In genomic region chr2:105802587-105802986, GRCh38 we compare ENCODE assay signal across 7 cellular contexts. TPM values are rescaled to one million over a fixed set of nuclear protein-coding genes. Genes with fewer than 3 reads are reported as not detected.
A peak's percentile ranks its signal among the peaks of the same experiment; 100 is the strongest.
DNase-seq lines count a peak whose midpoint lies in the region; ATAC-seq and TF ChIP-seq lines count a peak whose summit lies in the region.

No MANE protein-coding gene starts in this region.

- peaks cover 52% of the 10 kb centered on the region for H3K36me3 Mint-ChIP-seq in activated CD4-positive, alpha-beta memory T cell treated with anti-CD3 and anti-CD28 coated beads, Interleukin-2, amount 10 ng/mL, durations not matched to agents 7 days and 5 days (ENCODE audit: low read depth)

- ATAC-seq in GM19438 (IDR thresholded peaks at IDR 0.05; ENCODE audit: low read depth, unreplicated experiment), result peak; percentile 41
- ATAC-seq in HG03280 (IDR thresholded peaks at IDR 0.05; ENCODE audit: unreplicated experiment), result peak; percentile 43

- H3K18ac ChIP-seq in trophoblast cell (ENCODE audit: low read length), result no peak overlapping the region

- no peaks in the 10 kb centered on the region for H3K9me3 Mint-ChIP-seq in activated CD4-positive, alpha-beta memory T cell treated with anti-CD3 and anti-CD28 coated beads, Interleukin-2, amount 10 ng/mL, durations not matched to agents 7 days and 5 days

- intact Hi-C loops in testis (cut with DNase I; ENCODE audit: low total_unique reads), result no loop called here

- no peaks in the 10 kb centered on the region for H3K9me3 ChIP-seq in trophoblast cell (ENCODE audit: insufficient read depth, low read depth, low read length)
- no peaks in the 10 kb centered on the region for H3K9me3 ChIP-seq in testis

- no peak overlapping the region for H2AK5ac ChIP-seq in trophoblast cell (ENCODE audit: low read length)

- no peak overlapping the region for H4K12ac ChIP-seq in trophoblast cell (ENCODE audit: low read depth, low read length)

- H3K27me3 ChIP-seq in trophoblast cell (ENCODE audit: insufficient read depth, low read length), result no peaks in the 10 kb centered on the region
- no peaks in the 10 kb centered on the region for H3K27me3 ChIP-seq in testis

- H3K27ac ChIP-seq in trophoblast cell (ENCODE audit: low read depth, low read length), result no peak overlapping the region
- no peak overlapping the region for H3K27ac ChIP-seq in testis

- H2BK12ac ChIP-seq in trophoblast cell (ENCODE audit: low read length), result no peak overlapping the region

- peaks cover 91% of the 10 kb centered on the region for H3K4me1 Mint-ChIP-seq in activated CD4-positive, alpha-beta memory T cell treated with anti-CD3 and anti-CD28 coated beads, Interleukin-2, amount 10 ng/mL, durations not matched to agents 7 days and 5 days

- peak overlapping the region; percentile 23 for H3K4me3 Mint-ChIP-seq in activated CD4-positive, alpha-beta memory T cell treated with anti-CD3 and anti-CD28 coated beads, Interleukin-2, amount 10 ng/mL, durations not matched to agents 7 days and 5 days

- no peak overlapping the region for H3K4ac ChIP-seq in trophoblast cell (ENCODE audit: low read depth, low read length)

- no peak for TF ChIP-seq CTCF in testis (IDR thresholded peaks at IDR 0.05)

- no peaks in the 10 kb centered on the region for H3K27me3 Mint-ChIP-seq in activated CD4-positive, alpha-beta memory T cell treated with anti-CD3 and anti-CD28 coated beads, Interleukin-2, amount 10 ng/mL, durations not matched to agents 7 days and 5 days

- H3K79me1 ChIP-seq in trophoblast cell (ENCODE audit: low read length), result no peaks in the 10 kb centered on the region

- H3K4me2 ChIP-seq in trophoblast cell (ENCODE audit: low read length), result no peak overlapping the region

- H4K91ac ChIP-seq in trophoblast cell (ENCODE audit: low read depth, low read length), result no peak overlapping the region

- no peak overlapping the region for H3K9ac ChIP-seq in trophoblast cell (ENCODE audit: low read length)

- H3K4me3 ChIP-seq in trophoblast cell (ENCODE audit: low read depth, low read length) (no peak overlapping the region), testis (no peak overlapping the region)

- TF ChIP-seq POLR2A in testis (IDR thresholded peaks at IDR 0.05), result no peak

- H2BK120ac ChIP-seq in trophoblast cell (ENCODE audit: insufficient read depth, low read length, poor library complexity), result no peak overlapping the region

- POLR2A ChIA-PET in activated CD4-positive, alpha-beta memory T cell treated with anti-CD3 and anti-CD28 coated beads, Interleukin-2, amount 10 ng/mL, durations not matched to agents 7 days and 5 days (lab: Charles Lee), result interaction anchor here (1.1 to 10.7 kb wide), 6 partner anchors 13 to 64 kb away, joined by 3 to 105 read pairs (median 6); no protein-coding TSS in a partner anchor

- peak; percentile 60 for DNase-seq in activated CD4-positive, alpha-beta memory T cell treated with anti-CD3 and anti-CD28 coated beads, Interleukin-2, amount 10 ng/mL, durations not matched to agents 7 days and 5 days
- DNase-seq in trophoblast cell (peak; percentile 8 to 10), NCI-H146 (lab: John Stamatoyannopoulos, UW) (no peak), testis (no peak), medulla oblongata (ENCODE audit: extremely low spot score) (no peak)

- no peak overlapping the region for H3K23ac ChIP-seq in trophoblast cell (ENCODE audit: low read length)

- peaks cover 4% of the 10 kb centered on the region for H3K79me2 ChIP-seq in trophoblast cell (ENCODE audit: control insufficient read depth, insufficient read depth, low read length, poor library complexity)

- no CpG with 5 or more reads among the region's 7 CpGs for WGBS in trophoblast cell (ENCODE audit: extremely low coverage, insufficient coverage, insufficient read length)
- 70 to 75% methylated on average over 7 of the region's 7 CpGs for WGBS in testis, 2 donors

- H2BK5ac ChIP-seq in trophoblast cell (ENCODE audit: low read depth, low read length, poor library complexity), result no peak overlapping the region

- H4K8ac ChIP-seq in trophoblast cell (ENCODE audit: low read depth, low read length), result no peak overlapping the region

- H3K27ac Mint-ChIP-seq in activated CD4-positive, alpha-beta memory T cell treated with anti-CD3 and anti-CD28 coated beads, Interleukin-2, amount 10 ng/mL, durations not matched to agents 7 days and 5 days, result peak overlapping the region; percentile 98

- H3K4me1 ChIP-seq in trophoblast cell (ENCODE audit: control insufficient read depth in 1 of 2, insufficient read depth in 2 of 2, low read length in 2 of 2) (peaks cover 0 to 2% of the 10 kb centered on the region in 2 experiments), testis (peaks cover 4% of the 10 kb centered on the region)

- no peak overlapping the region for H2AFZ ChIP-seq in trophoblast cell (ENCODE audit: insufficient read depth, low read length, poor library complexity)

- no peaks in the 10 kb centered on the region for H3K36me3 ChIP-seq in trophoblast cell (ENCODE audit: control insufficient read depth in 1 of 2, insufficient read depth in 2 of 2, low read length in 2 of 2)
- no peaks in the 10 kb centered on the region for H3K36me3 ChIP-seq in testis (ENCODE audit: low read depth, missing control alignments)

- H3K14ac ChIP-seq in trophoblast cell (ENCODE audit: low read length), result no peak overlapping the region

- CTCF ChIA-PET in activated CD4-positive, alpha-beta memory T cell treated with anti-CD3 and anti-CD28 coated beads, Interleukin-2, amount 10 ng/mL, durations not matched to agents 7 days and 5 days (lab: Charles Lee), result interaction anchor here (1.7 to 2.3 kb wide), 2 partner anchors 13 to 15 kb away, joined by 7 to 9 read pairs; no protein-coding TSS in a partner anchor

RNA-seq across cellular contexts. Expression of gene NCK2, which starts 57.9 kb away (rescaled TPM):
- 10 to 100 TPM; 70.8 to 75.9 TPM for total RNA-seq in activated CD4-positive, alpha-beta memory T cell treated with anti-CD3 and anti-CD28 coated beads, Interleukin-2, amount 10 ng/mL, durations not matched to agents 7 days and 5 days
- polyA plus RNA-seq in trophoblast cell (2013), result 48.7 and 51.4 TPM in 2 replicates
- total RNA-seq in testis, result 100 to 1,000 TPM; 105 to 168 TPM
- polyA plus RNA-seq in testis (ENCODE audit: insufficient read depth, low read depth, low replicate concordance), result 67.7 TPM

Comparison
In these comparisons a context has a peak if more than half of its experiments do, and no peak if none do; other contexts are left out.
1. DNase-seq: peak in activated CD4-positive, alpha-beta memory T cell treated with anti-CD3 and anti-CD28 coated beads, Interleukin-2, amount 10 ng/mL, durations not matched to agents 7 days and 5 days (single experiment) and trophoblast cell (2 of 2); none in NCI-H146 (single experiment), testis (single experiment) and medulla oblongata (single experiment).